In genomic region chr20:4795394-4795793, GRCh38 we compare ENCODE assay signal across 8 cellular contexts. TPM values are rescaled to one million over a fixed set of nuclear protein-coding genes. Genes with fewer than 3 reads are reported as not detected.
DNase-seq lines count a peak whose midpoint lies in the region; ATAC-seq and TF ChIP-seq lines count a peak whose summit lies in the region.

No MANE protein-coding gene starts in this region.

- no peak overlapping the region for H3K56ac ChIP-seq in IMR-90 (ENCODE audit: extremely low read depth, insufficient read depth, low read length)

- no peak overlapping the region for H2AFZ ChIP-seq in IMR-90 (replicated peaks; ENCODE audit: low read length, poor library complexity)

- H3K27me3 Mint-ChIP-seq in activated CD8-positive, alpha-beta T cell treated with anti-CD3 and anti-CD28 coated beads for 36 hours = no peaks in the 10 kb centered on the region
- peaks cover 0 to 5% (median 0%) of the 10 kb centered on the region in 3 donors for H3K27me3 Mint-ChIP-seq in immature natural killer cell (ENCODE audit: low read depth in 3 of 3)

- peaks cover 30% of the 10 kb centered on the region for H3K36me3 ChIP-seq in IMR-90 (ENCODE audit: control insufficient read depth, insufficient read depth, low read length)

- peaks cover 2% of the 10 kb centered on the region; the same call in 1 of the 2 replicates for H3K4me1 ChIP-seq in IMR-90 (ENCODE audit: control insufficient read depth, insufficient read depth, low read length)

- TF ChIP-seq CTCF in IMR-90 (conservative IDR thresholded peaks at IDR 0.05; ENCODE audit: low read depth, low read length) = no peak
- no peak for TF ChIP-seq CTCF in activated CD8-positive, alpha-beta T cell treated with anti-CD3 and anti-CD28 coated beads for 36 hours (IDR thresholded peaks at IDR 0.05)

- no peak overlapping the region for H2BK5ac ChIP-seq in IMR-90 (ENCODE audit: low read depth, low read length, poor library complexity, severe bottlenecking)

- H4K5ac ChIP-seq in IMR-90 (ENCODE audit: low read depth, low read length) = peak overlapping the region; percentile 12; the same call in 1 of the 2 replicates

- dilution Hi-C loops in IMR-90 (cut with HindIII; ENCODE audit: low sequenced_read_pairs, unreplicated experiment) = no loop called here

- no peak overlapping the region; the same call in 1 of the 2 replicates for H2BK20ac ChIP-seq in IMR-90 (ENCODE audit: low read depth, low read length)

- no peak overlapping the region for H3K4me3 Mint-ChIP-seq in activated CD8-positive, alpha-beta T cell treated with anti-CD3 and anti-CD28 coated beads for 36 hours
- peak overlapping the region in 1 of 5 donors; percentile 14 for H3K4me3 Mint-ChIP-seq in immature natural killer cell

- no peak overlapping the region for H3K4me3 ChIP-seq in IMR-90 (ENCODE audit: insufficient read depth, low read depth, low read length)

- 0 out of 3 replicates have a peak overlapping the region, but pooled peaks have one; percentile 36 for H2BK15ac ChIP-seq in IMR-90 (ENCODE audit: low read depth, low read length)

- no peak overlapping the region for H3K27ac ChIP-seq in IMR-90 (ENCODE audit: insufficient read depth, low read length)

- H3K4me2 ChIP-seq in IMR-90 (ENCODE audit: low read depth, low read length) = no peak overlapping the region

- H2AK9ac ChIP-seq in IMR-90 (replicated peaks; ENCODE audit: low read depth, low read length, poor library complexity) = no peak overlapping the region

- H3K4ac ChIP-seq in IMR-90 (ENCODE audit: low read depth, low read length) = peak overlapping the region; percentile 60

- H3K9me1 ChIP-seq in IMR-90 (ENCODE audit: insufficient read depth, low read length) = peaks cover 11% of the 10 kb centered on the region

- WGBS in IMR-90 (ENCODE audit: extremely low coverage in 2 of 2, insufficient read length in 1 of 2), 2 experiments = no CpG with 5 or more reads among the region's 2 CpGs

- H4K91ac ChIP-seq in IMR-90 (ENCODE audit: insufficient read depth, low read depth, low read length) = peak overlapping the region; percentile 39; the same call in 1 of the 2 replicates

- H3K79me1 ChIP-seq in IMR-90 (ENCODE audit: low read depth in 1 of 2, low read length in 2 of 2) = no peaks in the 10 kb centered on the region; a peak in 1 of 4 replicates

- CTCF ChIA-PET in IMR-90 (lab: Yijun Ruan, JAX) = interaction anchor here (0.6 kb wide), 1 partner anchor 322 kb away, joined by 3 read pairs; no protein-coding TSS in a partner anchor
- CTCF ChIA-PET in activated CD8-positive, alpha-beta T cell treated with anti-CD3 and anti-CD28 coated beads for 36 hours (lab: Charles Lee) = interaction anchor here (1.5 kb wide), 1 partner anchor 305 kb away, joined by 3 read pairs; no protein-coding TSS in a partner anchor

- peak overlapping the region; percentile 48; the same call in 1 of the 2 replicates for H2AK5ac ChIP-seq in IMR-90 (ENCODE audit: low read depth, low read length)

- no peak overlapping the region for H3K18ac ChIP-seq in IMR-90 (ENCODE audit: low read depth, low read length)

- no TSS peak for BruUV-seq in IMR-90 (replicated peaks; lab: Mats Ljungman, UMichigan)

- H3K27ac Mint-ChIP-seq in activated CD8-positive, alpha-beta T cell treated with anti-CD3 and anti-CD28 coated beads for 36 hours = peak overlapping the region; percentile 49
- peak overlapping the region in 4 of 6 donors; percentile 62 to 73 (median 71) for H3K27ac Mint-ChIP-seq in immature natural killer cell

- no peak for TF ChIP-seq POLR2A in IMR-90 (IDR thresholded peaks at IDR 0.05; ENCODE audit: low read depth, low read length)

- peaks cover 67% of the 10 kb centered on the region for H3K36me3 Mint-ChIP-seq in activated CD8-positive, alpha-beta T cell treated with anti-CD3 and anti-CD28 coated beads for 36 hours (ENCODE audit: low read depth)
- peaks cover 11 to 20% (median 14%) of the 10 kb centered on the region in 3 donors for H3K36me3 Mint-ChIP-seq in immature natural killer cell

- H3K23ac ChIP-seq in IMR-90 (ENCODE audit: low read depth, low read length) = no peak overlapping the region

- H3K9me3 ChIP-seq in IMR-90 (ENCODE audit: control insufficient read depth, insufficient read depth, low read length) = peaks cover 4% of the 10 kb centered on the region

- POLR2A ChIA-PET in IMR-90 (lab: Charles Lee; ENCODE audit: unreplicated experiment) = no interaction called here
- POLR2A ChIA-PET in activated CD8-positive, alpha-beta T cell treated with anti-CD3 and anti-CD28 coated beads for 36 hours (lab: Charles Lee) = interaction anchor here (3.7 kb wide), 1 partner anchor 20 kb away, joined by 21 read pairs; no protein-coding TSS in a partner anchor

- intact Hi-C loops in IMR-90 (cut with micrococcal nuclease) = no loop called here
- intact Hi-C loops in activated CD8-positive, alpha-beta T cell treated with anti-CD3 and anti-CD28 coated beads for 36 hours (cut with micrococcal nuclease) = no loop called here

- H4K20me1 ChIP-seq in IMR-90 (ENCODE audit: insufficient read depth, low read length) = no peaks in the 10 kb centered on the region

- peak overlapping the region; percentile 48 for H2BK120ac ChIP-seq in IMR-90 (ENCODE audit: low read depth, low read length)

- no peak overlapping the region for H3K9ac ChIP-seq in IMR-90 (ENCODE audit: low read depth, low read length)

- ATAC-seq in IMR-90 (ENCODE audit: low read depth) = peak; percentile 94
- peak; percentile 80 for ATAC-seq in activated CD8-positive, alpha-beta T cell treated with anti-CD3 and anti-CD28 coated beads for 36 hours
- ATAC-seq in GM19328 (IDR thresholded peaks at IDR 0.05; ENCODE audit: unreplicated experiment) = no peak

- H3K14ac ChIP-seq in IMR-90 (replicated peaks; ENCODE audit: low read depth, low read length) = 0 out of 2 replicates have a peak overlapping the region, but pooled peaks have one; percentile 45

- in situ Hi-C loops in IMR-90 (cut with MboI; ENCODE audit: low sequenced_read_pairs) = no loop called here

- H3K4me1 Mint-ChIP-seq in activated CD8-positive, alpha-beta T cell treated with anti-CD3 and anti-CD28 coated beads for 36 hours (ENCODE audit: low read depth) = peaks cover 19% of the 10 kb centered on the region
- H3K4me1 Mint-ChIP-seq in immature natural killer cell = peaks cover 20 to 27% of the 10 kb centered on the region in 2 donors

- no peak for TF ChIP-seq RAD21 in IMR-90 (IDR thresholded peaks at IDR 0.05; ENCODE audit: low read length)

- peak overlapping the region in 1 of 2 experiments; percentile 36; a peak in 1 of 4 replicates for H4K8ac ChIP-seq in IMR-90 (ENCODE audit: low read depth in 2 of 2, low read length in 2 of 2)

- H3K9me3 Mint-ChIP-seq in activated CD8-positive, alpha-beta T cell treated with anti-CD3 and anti-CD28 coated beads for 36 hours = no peaks in the 10 kb centered on the region
- no peaks in the 10 kb centered on the region for H3K9me3 Mint-ChIP-seq in immature natural killer cell

- H3K27me3 ChIP-seq in IMR-90 (ENCODE audit: control insufficient read depth, insufficient read depth, low read length) = no peaks in the 10 kb centered on the region

- DNase-seq in stimulated activated CD4-positive, alpha-beta T cell treated with anti-CD3 and anti-CD28 coated beads, Interleukin-15, amount 100 ng/mL, for 24 hours = peak; percentile 65
- DNase-seq in stimulated activated CD4-positive, alpha-beta T cell treated with anti-CD3 and anti-CD28 coated beads, Interleukin-2, amount 100 ng/mL, for 48 hours = no peak
- peak; percentile 80 for DNase-seq in IMR-90
- peak; percentile 66 for DNase-seq in activated CD8-positive, alpha-beta T cell treated with anti-CD3 and anti-CD28 coated beads for 36 hours
- no peak for DNase-seq in immature natural killer cell
- DNase-seq in SHP77 treated with DMSO at 0.1 percent for 48 hours (lab: John Stamatoyannopoulos, UW) = no peak
- DNase-seq in cerebellar cortex (ENCODE audit: low spot score) = no peak

TF ChIP-seq in IMR-90, 13 proteins besides CTCF, POLR2A, EP300 and RAD21 (continues in another document):
- no peak for TF ChIP-seq CHD1 (IDR thresholded peaks at IDR 0.05; ENCODE audit: low read depth, low read length)
- TF ChIP-seq CEBPB (IDR thresholded peaks at IDR 0.05; ENCODE audit: low read depth, low read length) = peak; percentile 50; the same call in 1 of the 2 replicates
- TF ChIP-seq NFE2L2 (IDR thresholded peaks at IDR 0.05; ENCODE audit: low read depth, low read length) = peak; percentile 80
- TF ChIP-seq MXI1 (IDR thresholded peaks at IDR 0.05; ENCODE audit: borderline replicate concordance, low read depth, low read length) = no peak
- TF ChIP-seq USF2 (IDR thresholded peaks at IDR 0.05; ENCODE audit: low read depth, low read length) = no peak
- TF ChIP-seq RCOR1 (IDR thresholded peaks at IDR 0.05; ENCODE audit: insufficient replicate concordance, low read length) = no peak
- peak; percentile 43; the same call in 1 of the 2 replicates for TF ChIP-seq MAZ (IDR thresholded peaks at IDR 0.05; ENCODE audit: borderline replicate concordance, low read depth, low read length)
- TF ChIP-seq RFX5 (IDR thresholded peaks at IDR 0.05; ENCODE audit: low read depth, low read length) = no peak
- TF ChIP-seq SMC3 (IDR thresholded peaks at IDR 0.05; ENCODE audit: low read depth, low read length) = no peak
- no peak for TF ChIP-seq ELK1 (IDR thresholded peaks at IDR 0.05; ENCODE audit: borderline replicate concordance, low read depth, low read length)
- peak; percentile 47; the same call in 1 of the 2 replicates for TF ChIP-seq MAFK (IDR thresholded peaks at IDR 0.05; ENCODE audit: low read depth, low read length)

RNA-seq across cellular contexts. Expression of gene RASSF2, which starts 28.0 kb away (rescaled TPM):
- 4.2 and 4.5 TPM in 2 replicates for total RNA-seq in IMR-90 (2012; rRNA removed)
- polyA plus RNA-seq in IMR-90 (2012; rRNA removed) = 1.5 and 2.0 TPM in 2 replicates
- polyA plus RNA-seq in IMR-90 (2012; cell fraction: cytosol; rRNA removed) = 0.73 and 1.1 TPM in 2 replicates
- polyA plus RNA-seq in IMR-90 (2012; cell fraction: nucleus; rRNA removed; ENCODE audit: low replicate concordance) = 0.39 and 1.7 TPM in 2 replicates
- 10 to 100 TPM; 33.7 to 36.2 TPM for total RNA-seq in activated CD8-positive, alpha-beta T cell treated with anti-CD3 and anti-CD28 coated beads for 36 hours
- polyA plus RNA-seq in immature natural killer cell = 10 to 100 TPM; 15.7 to 18.7 (median 16.7) TPM

Comparison
In these comparisons a context has a peak if more than half of its experiments do, and no peak if none do; other contexts are left out.
1. DNase-seq: peak in stimulated activated CD4-positive, alpha-beta T cell treated with anti-CD3 and anti-CD28 coated beads, Interleukin-15, amount 100 ng/mL, for 24 hours (single experiment), IMR-90 (single experiment) and activated CD8-positive, alpha-beta T cell treated with anti-CD3 and anti-CD28 coated beads for 36 hours (single experiment); none in stimulated activated CD4-positive, alpha-beta T cell treated with anti-CD3 and anti-CD28 coated beads, Interleukin-2, amount 100 ng/mL, for 48 hours (0 of 2), immature natural killer cell (0 of 3), SHP77 treated with DMSO at 0.1 percent for 48 hours (single experiment) and cerebellar cortex (single experiment).